1 cellular context compared by ENCODE assay signal in genomic region chr1:157470276-157470675, GRCh38.
TF ChIP-seq lines count a peak whose summit lies in the region.

No MANE protein-coding gene starts in this region.

TF ChIP-seq in GM23338, 12 proteins besides CTCF, POLR2A, EP300 and RAD21 (continued from another document):
- TF ChIP-seq ZNF462 (CRISPR knock-in tag; IDR thresholded peaks at IDR 0.05) = no peak
- no peak for TF ChIP-seq REST (IDR thresholded peaks at IDR 0.05; ENCODE audit: unreplicated experiment)
- TF ChIP-seq EZH2phosphoT487 (IDR thresholded peaks at IDR 0.05; ENCODE audit: unreplicated experiment) = no peak
- no peak for TF ChIP-seq ZNF114 (CRISPR knock-in tag; IDR thresholded peaks at IDR 0.05)
- TF ChIP-seq NANOG (IDR thresholded peaks at IDR 0.05; ENCODE audit: borderline replicate concordance) = no peak
- TF ChIP-seq JUNB (IDR thresholded peaks at IDR 0.05; ENCODE audit: unreplicated experiment) = no peak
- TF ChIP-seq ZNF331 (CRISPR knock-in tag; IDR thresholded peaks at IDR 0.05; ENCODE audit: low read depth) = no peak
- TF ChIP-seq EZH2 (IDR thresholded peaks at IDR 0.05; ENCODE audit: low read depth, unreplicated experiment) = no peak
TF ChIP-seq in GM23338: peak in this region for 0.
